Comparison of ENCODE assay signal across 17 cellular contexts in genomic region chr13:74092711-74093110, GRCh38. TPM values are rescaled to one million over a fixed set of nuclear protein-coding genes. Genes with fewer than 3 reads are reported as not detected.
A peak's percentile ranks its signal among the peaks of the same experiment; 100 is the strongest.
DNase-seq lines count a peak whose midpoint lies in the region; ATAC-seq and TF ChIP-seq lines count a peak whose summit lies in the region.
"Had no signal": no experiment of that assay in that cellular context is flagged by ENCODE, and none has a peak within 500 bp of the region (broad histone marks: within the 10 kb centered on the region; RNA-seq: fewer than 3 reads in every experiment).

No MANE protein-coding gene starts in this region.

- POLR2A ChIA-PET in activated B cell treated with CpG ODN at 0.5 μM for 24 hours (lab: Charles Lee): interaction anchor here (0.6 to 1.0 kb wide), 2 partner anchors 41 to 44 kb away, joined by 5 to 6 read pairs; partner anchors contain the start of gene KLF12

- H3K27me3 Mint-ChIP-seq in stimulated activated naive CD8-positive, alpha-beta T cell treated with anti-CD3 and anti-CD28 coated beads, Interleukin-15, Interleukin-2, amounts not matched to agents 100 ng/mL and 50 ng/mL, for 24 hours: no peaks in the 10 kb centered on the region
- H3K27me3 Mint-ChIP-seq in activated B cell treated with CpG ODN at 0.5 μM for 24 hours (no peaks in the 10 kb centered on the region), mesothelial cell of epicardium (ENCODE audit: low read depth) (no peaks in the 10 kb centered on the region)

- DNase-seq in stimulated activated naive CD8-positive, alpha-beta T cell treated with anti-CD3 and anti-CD28 coated beads, Interleukin-15, Interleukin-2, amounts not matched to agents 100 U/mL and 50 U/mL, for 24 hours: no peak
- no peak for DNase-seq in activated B cell treated with CpG ODN at 0.5 μM for 24 hours
- no peak for DNase-seq in mesothelial cell of epicardium (ENCODE audit: low spot score in 2 of 2, unreplicated experiment in 2 of 2)
- no peak for DNase-seq in H7
- no peak for DNase-seq in OCI-M2 (lab: John Stamatoyannopoulos, UW; ENCODE audit: unreplicated experiment)
- DNase-seq in activated CD4-positive, alpha-beta T cell treated with anti-CD3 and anti-CD28 coated beads, Interleukin-2, amount 50 U/mL, for 1 hour: no peak
- no peak for DNase-seq in OCI-M1 (lab: John Stamatoyannopoulos, UW)
- DNase-seq: activated CD4-positive, alpha-beta T cell treated with anti-CD3 and anti-CD28 coated beads for 48 hours; activated T-cell treated with anti-CD3 and anti-CD28 coated beads, Interleukin-2, amount 50 U/mL, for 1 hour; colonic mucosa; HCEC 1CT; MG63; NCI-H187 treated with DMSO at 0.1 percent for 48 hours; NCI-H524; T-helper 9 cell had no signal

- H3K4me3 ChIP-seq in H7 (ENCODE audit: insufficient read depth, low read depth, low read length): no peak overlapping the region
- H3K4me3 ChIP-seq: colonic mucosa, MG63, vagina had no signal

- no peak for ATAC-seq in stimulated activated naive CD8-positive, alpha-beta T cell treated with anti-CD3 and anti-CD28 coated beads, Interleukin-15, Interleukin-2, amounts not matched to agents 100 U/mL and 50 U/mL, for 24 hours
- no peak for ATAC-seq in activated B cell treated with CpG ODN at 0.5 μM for 24 hours (ENCODE audit: low read depth)

- peak overlapping the region; percentile 34 for H3K27ac Mint-ChIP-seq in stimulated activated naive CD8-positive, alpha-beta T cell treated with anti-CD3 and anti-CD28 coated beads, Interleukin-15, Interleukin-2, amounts not matched to agents 100 ng/mL and 50 ng/mL, for 24 hours
- H3K27ac Mint-ChIP-seq in activated B cell treated with CpG ODN at 0.5 μM for 24 hours (peak overlapping the region; percentile 85), mesothelial cell of epicardium (peak overlapping the region; percentile 67)

- CTCF ChIA-PET in activated B cell treated with CpG ODN at 0.5 μM for 24 hours (lab: Charles Lee): no interaction called here

- intact Hi-C loops in activated B cell treated with CpG ODN at 0.5 μM for 24 hours (cut with micrococcal nuclease): loop anchor here (1.0 to 5.0 kb wide), 2 partner anchors 9 to 40 kb away; partner anchors contain the start of gene KLF12

- TF ChIP-seq CTCF in activated B cell treated with CpG ODN at 0.5 μM for 24 hours (IDR thresholded peaks at IDR 0.05): no peak
- TF ChIP-seq CTCF in mesothelial cell of epicardium (IDR thresholded peaks at IDR 0.05; ENCODE audit: unreplicated experiment): no peak

- H3K36me3 Mint-ChIP-seq in stimulated activated naive CD8-positive, alpha-beta T cell treated with anti-CD3 and anti-CD28 coated beads, Interleukin-15, Interleukin-2, amounts not matched to agents 100 ng/mL and 50 ng/mL, for 24 hours (ENCODE audit: low read depth): no peaks in the 10 kb centered on the region
- peaks cover 4% of the 10 kb centered on the region for H3K36me3 Mint-ChIP-seq in activated B cell treated with CpG ODN at 0.5 μM for 24 hours (ENCODE audit: low read depth)
- H3K36me3 Mint-ChIP-seq in mesothelial cell of epicardium: peaks cover 6% of the 10 kb centered on the region

- H3K4me1 Mint-ChIP-seq in stimulated activated naive CD8-positive, alpha-beta T cell treated with anti-CD3 and anti-CD28 coated beads, Interleukin-15, Interleukin-2, amounts not matched to agents 100 ng/mL and 50 ng/mL, for 24 hours (ENCODE audit: low read depth): peaks cover 82% of the 10 kb centered on the region
- H3K4me1 Mint-ChIP-seq in activated B cell treated with CpG ODN at 0.5 μM for 24 hours (peaks cover 59% of the 10 kb centered on the region), mesothelial cell of epicardium (peaks cover 17% of the 10 kb centered on the region)

- no peaks in the 10 kb centered on the region for H3K9me3 Mint-ChIP-seq in stimulated activated naive CD8-positive, alpha-beta T cell treated with anti-CD3 and anti-CD28 coated beads, Interleukin-15, Interleukin-2, amounts not matched to agents 100 ng/mL and 50 ng/mL, for 24 hours
- H3K9me3 Mint-ChIP-seq in activated B cell treated with CpG ODN at 0.5 μM for 24 hours (no peaks in the 10 kb centered on the region), mesothelial cell of epicardium (peaks cover 9% of the 10 kb centered on the region)

- H3K36me3 ChIP-seq in H7 (replicated peaks; ENCODE audit: control insufficient read depth, insufficient read depth, low read length): no peaks in the 10 kb centered on the region
- H3K36me3 ChIP-seq: colonic mucosa, MG63, vagina had no signal

- H3K27me3 ChIP-seq in H7 (ENCODE audit: control insufficient read depth, insufficient read depth, low read length): no peaks in the 10 kb centered on the region
- H3K27me3 ChIP-seq: colonic mucosa, MG63, vagina had no signal

- H3K4me3 Mint-ChIP-seq in stimulated activated naive CD8-positive, alpha-beta T cell treated with anti-CD3 and anti-CD28 coated beads, Interleukin-15, Interleukin-2, amounts not matched to agents 100 ng/mL and 50 ng/mL, for 24 hours: peak overlapping the region; percentile 54
- peak overlapping the region; percentile 25 for H3K4me3 Mint-ChIP-seq in activated B cell treated with CpG ODN at 0.5 μM for 24 hours
- no peak overlapping the region for H3K4me3 Mint-ChIP-seq in mesothelial cell of epicardium

RNA-seq across cellular contexts. Expression of gene KLF12, which starts 41.5 kb away (rescaled TPM):
- 28.2 and 33.9 TPM in 2 replicates for total RNA-seq in activated B cell treated with CpG ODN at 0.5 μM for 24 hours
- total RNA-seq in mesothelial cell of epicardium: 29.4 to 33.9 TPM (median 31.0 TPM) in 3 replicates
- total RNA-seq in H7 (2014; rRNA removed; shearing (Covaris generic)): 5.0 and 6.1 TPM in 2 replicates

Comparison
In these comparisons a context has a peak if more than half of its experiments do, and no peak if none do; other contexts are left out.
1. H3K27ac Mint-ChIP-seq: peak in every context shown above with its lines; median percentile 85 in activated B cell treated with CpG ODN at 0.5 μM for 24 hours; 67 in mesothelial cell of epicardium; 34 in stimulated activated naive CD8-positive, alpha-beta T cell treated with anti-CD3 and anti-CD28 coated beads, Interleukin-15, Interleukin-2, amounts not matched to agents 100 ng/mL and 50 ng/mL, for 24 hours.